29 cellular contexts compared by ENCODE assay signal in genomic region chr4:7190278-7190594, GRCh38. TPM values are rescaled to one million over a fixed set of nuclear protein-coding genes. Genes with fewer than 3 reads are reported as not detected.
"Had no signal": no experiment of that assay in that cellular context is flagged by ENCODE, and none has a peak within 500 bp of the region (broad histone marks: within the 10 kb centered on the region; RNA-seq: fewer than 3 reads in every experiment).

No MANE protein-coding gene starts in this region.

- H3K4me3 ChIP-seq: pancreas, prostate gland, right atrium auricular region, skin epidermis, smooth muscle cell, spleen, suprapubic skin, testis, tibial artery, transverse colon, upper lobe of right lung, uterus had no signal

- H3K27me3 ChIP-seq: right atrium auricular region, testis, uterus had no signal

- FAIRE-seq: pancreas had no signal

- DNase-seq: naive B cell; naive thymus-derived CD8-positive, alpha-beta T cell; nephron progenitor cell; nucleus accumbens; retina; spleen; stimulated activated CD4-positive, alpha-beta T cell treated with anti-CD3 and anti-CD28 coated beads, Interleukin-12 subunit alpha, Interleukin-12 subunit beta, amount 100 ng/mL, for 4 hours; stimulated activated CD4-positive, alpha-beta T cell treated with anti-CD3 and anti-CD28 coated beads, Interleukin-1b, Interleukin-23, amount 100 ng/mL, for 48 hours; stimulated activated CD4-positive, alpha-beta T cell treated with anti-CD3 and anti-CD28 coated beads, Interleukin-4, amount 100 ng/mL, for 1 hour; stimulated activated CD4-positive, alpha-beta T cell treated with anti-CD3 and anti-CD28 coated beads, Interleukin-4, amount 100 ng/mL, for 4 hours; stimulated activated naive CD4-positive, alpha-beta T cell; stimulated activated naive CD8-positive, alpha-beta T cell treated with anti-CD3 and anti-CD28 coated beads, Interleukin-15, amount 100 ng/mL, for 72 hours; stimulated activated naive CD8-positive, alpha-beta T cell treated with anti-CD3 and anti-CD28 coated beads, Interleukin-15, Interleukin-2, amounts not matched to agents 100 U/mL and 50 U/mL, for 24 hours; substantia nigra; transverse colon had no signal

- H3K9me3 ChIP-seq: neutrophil, pancreas, prostate gland, right atrium auricular region, spleen, suprapubic skin, testis, tibial artery, transverse colon, upper lobe of right lung, uterus had no signal

- ATAC-seq: naive thymus-derived CD8-positive, alpha-beta T cell; sciatic nerve; stimulated activated memory B cell treated with anti-CD40 and anti-IgM and Interleukin-4, amounts not matched to agents 10 μg/mL and 1 μg/mL and 100 μg/mL, for 72 hours; stimulated activated naive CD8-positive, alpha-beta T cell treated with anti-CD3 and anti-CD28 coated beads, Interleukin-15, amount 100 ng/mL, for 72 hours; stimulated activated naive CD8-positive, alpha-beta T cell treated with anti-CD3 and anti-CD28 coated beads, Interleukin-15, Interleukin-2, amounts not matched to agents 100 U/mL and 50 U/mL, for 24 hours; upper lobe of right lung had no signal

- H3K36me3 ChIP-seq: neutrophil, pancreas, prostate gland, right atrium auricular region, spleen, suprapubic skin, tibial artery, transverse colon, upper lobe of right lung, uterus had no signal

- H3K27ac ChIP-seq: neutrophil, pancreas, prostate gland, right atrium auricular region, skin epidermis, spleen, suprapubic skin, tibial artery, transverse colon, upper lobe of right lung had no signal

- H3K4me2 ChIP-seq: smooth muscle cell had no signal

RNA-seq across cellular contexts. Expression of gene SORCS2, which starts 2.1 kb away (rescaled TPM):
- total RNA-seq: naive thymus-derived CD8-positive, alpha-beta T cell; pulmonary artery endothelial cell had no signal
- polyA plus RNA-seq: naive thymus-derived CD8-positive, alpha-beta T cell had no signal
